Comparison of ENCODE assay signal across 8 cellular contexts in the genomic region with DNA sequence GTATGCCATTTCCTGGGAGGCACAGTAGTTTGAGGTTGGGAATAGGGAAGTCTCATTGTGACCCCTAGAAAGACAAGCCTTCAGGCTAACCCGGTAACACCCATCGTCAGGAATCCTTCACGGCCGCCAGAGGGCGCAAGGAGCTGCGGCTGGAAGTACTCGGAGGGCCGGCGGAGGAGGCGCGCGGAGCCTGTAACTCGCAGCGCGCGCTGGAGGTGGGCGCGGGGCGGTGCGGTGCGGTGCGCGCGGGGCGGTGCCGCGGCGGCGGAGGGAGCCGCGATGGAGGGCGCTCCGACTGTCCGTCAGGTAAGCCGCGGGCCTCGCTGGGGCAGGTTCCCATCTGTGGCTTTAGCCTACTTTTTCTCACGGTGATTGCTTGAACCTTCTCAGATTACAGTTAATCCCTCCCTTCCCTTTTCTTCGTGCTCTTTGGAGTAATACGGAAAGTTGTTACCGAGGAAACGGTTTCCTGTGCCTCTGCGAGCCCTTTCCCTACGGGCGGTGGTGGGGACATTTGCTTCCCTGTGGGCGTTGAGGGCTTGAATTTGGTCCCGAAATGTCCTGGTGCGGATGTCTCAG. TPM values are rescaled to one million over a fixed set of nuclear protein-coding genes. Genes with fewer than 3 reads are reported as not detected.
DNase-seq lines count a peak whose midpoint lies in the region; ATAC-seq, FAIRE-seq and TF ChIP-seq lines count a peak whose summit lies in the region.

A gene (plus strand): TSS at position 158 of the 579 bp plus-strand sequence. CDS start 122 bp downstream, at position 280.

- H3K9ac ChIP-seq in H1 (replicated peaks in 1 of 4; ENCODE audit: extremely low read depth in 1 of 4, low read depth in 3 of 4, low read length in 3 of 4) (peak within 1 kb of the TSS in 2 of 4 experiments; percentile 37 to 59; a peak in 3 of 7 replicates), mesendoderm (ENCODE audit: low read length) (peak within 1 kb of the TSS; percentile 48)

- H3K56ac ChIP-seq in H1 (replicated peaks; ENCODE audit: insufficient read length, low read depth, low read length) (peak within 1 kb of the TSS; percentile 30), mesendoderm (ENCODE audit: low read length) (peak within 1 kb of the TSS; percentile 56)

- H4K91ac ChIP-seq in H1 (replicated peaks; ENCODE audit: insufficient read length, low read length), result no peak within 1 kb of the TSS

- H2AK5ac ChIP-seq in H1 (ENCODE audit: low read depth, low read length), result no peak within 1 kb of the TSS; the same call in 1 of the 2 replicates
- H2AK5ac ChIP-seq in mesendoderm (ENCODE audit: low read length), result no peak within 1 kb of the TSS

- H3K14ac ChIP-seq in H1 (ENCODE audit: insufficient read length), result no peak within 1 kb of the TSS

- H3K18ac ChIP-seq in H1 (ENCODE audit: extremely low read depth, low read length) (no peak within 1 kb of the TSS), mesendoderm (ENCODE audit: low read length) (no peak within 1 kb of the TSS)

- H3K4me3 ChIP-seq in H1 (ENCODE audit: extremely low read depth in 1 of 4, insufficient read depth in 2 of 4, low read depth in 3 of 4, low read length in 4 of 4) (peak within 1 kb of the TSS; percentile 46 to 83 (median 73)), mesendoderm (ENCODE audit: low read length) (peak within 1 kb of the TSS; percentile 61)

- peak within 1 kb of the TSS; percentile 65; the same call in 1 of the 2 replicates for H4K8ac ChIP-seq in H1 (ENCODE audit: extremely low read depth, insufficient read depth, low read length)
- H4K8ac ChIP-seq in mesendoderm (ENCODE audit: low read depth, low read length), result no peak within 1 kb of the TSS

- H3K79me2 ChIP-seq in H1 (ENCODE audit: control insufficient read depth in 1 of 2, insufficient read depth in 2 of 2, low read length in 2 of 2), result no peaks in the 10 kb centered on the region
- no peaks in the 10 kb centered on the region for H3K79me2 ChIP-seq in mesendoderm (ENCODE audit: control insufficient read depth, insufficient read depth, low read length)

- peak; percentile 75 to 87 for TF ChIP-seq RAD21 in H1 (IDR thresholded peaks at IDR 0.05 in 1 of 2, conservative IDR thresholded peaks at IDR 0.05 in 1 of 2; ENCODE audit: low read depth in 2 of 2, low read length in 2 of 2)

- H3K36me3 ChIP-seq in H1 (ENCODE audit: control insufficient read depth in 2 of 4, insufficient read depth in 4 of 4, low read length in 3 of 4) (no peaks in the 10 kb centered on the region), mesendoderm (ENCODE audit: control insufficient read depth, insufficient read depth, low read length) (no peaks in the 10 kb centered on the region)

- CTCF ChIA-PET in H1 (lab: Charles Lee; ENCODE audit: partially characterized antibody), result interaction anchor here (0.6 to 2.8 kb wide), 12 partner anchors 9 to 1395 kb away, joined by 3 to 18 read pairs (median 5); a partner anchor contains a TSS

- H3K79me1 ChIP-seq in H1 (ENCODE audit: low read depth, low read length) (no peaks in the 10 kb centered on the region), mesendoderm (ENCODE audit: low read length) (no peaks in the 10 kb centered on the region)

- no peak within 1 kb of the TSS for H3K4ac ChIP-seq in H1 (replicated peaks; ENCODE audit: insufficient read length, low read depth, low read length)
- no peak within 1 kb of the TSS for H3K4ac ChIP-seq in mesendoderm (ENCODE audit: low read depth, low read length)

- TF ChIP-seq CTCF in H1 (IDR thresholded peaks at IDR 0.05; ENCODE audit: control extremely low read depth in 1 of 3, insufficient read depth in 1 of 3, low read depth in 1 of 3, low read length in 3 of 3), result peak; percentile 85 to 92 (median 88)

- H2BK20ac ChIP-seq in H1 (ENCODE audit: low read length), result no peak within 1 kb of the TSS

- no peak for TF ChIP-seq POLR2A in H1 (IDR thresholded peaks at IDR 0.05; ENCODE audit: control extremely low read depth in 1 of 2, low read depth in 2 of 2, low read length in 2 of 2)

- FAIRE-seq in H1 (lab: Jason Lieb, UNC), result no peak

- no peak within 1 kb of the TSS for H4K5ac ChIP-seq in H1 (ENCODE audit: insufficient read length, low read depth, low read length)
- H4K5ac ChIP-seq in mesendoderm (ENCODE audit: low read length), result no peak within 1 kb of the TSS

- H3K23me2 ChIP-seq in H1 (ENCODE audit: low read depth, low read length), result no peaks in the 10 kb centered on the region

- H2BK5ac ChIP-seq in H1 (ENCODE audit: low read depth, low read length) (no peak within 1 kb of the TSS), mesendoderm (ENCODE audit: low read length) (no peak within 1 kb of the TSS)

- H2BK15ac ChIP-seq in H1 (ENCODE audit: low read length) (no peak within 1 kb of the TSS), mesendoderm (replicated peaks; ENCODE audit: low read depth) (no peak within 1 kb of the TSS)

- peak within 1 kb of the TSS; percentile 59 to 94 for H3K4me2 ChIP-seq in H1 (ENCODE audit: insufficient read depth in 1 of 2, low read depth in 2 of 2, low read length in 2 of 2)
- peak within 1 kb of the TSS; percentile 39 for H3K4me2 ChIP-seq in mesendoderm (ENCODE audit: low read length)

- no peaks in the 10 kb centered on the region for H3K4me1 ChIP-seq in H1 (replicated peaks in 1 of 4; ENCODE audit: control insufficient read depth in 3 of 4, insufficient read depth in 4 of 4, low read length in 3 of 4)
- H3K4me1 ChIP-seq in mesendoderm (ENCODE audit: control insufficient read depth, low read depth, low read length), result no peaks in the 10 kb centered on the region

- peak; percentile 98 for ATAC-seq in GM21381 (IDR thresholded peaks at IDR 0.05; ENCODE audit: unreplicated experiment)

- POLR2A ChIA-PET in H1 (lab: Charles Lee; ENCODE audit: partially characterized antibody), result no interaction called here

- H3K9me3 ChIP-seq in H1 (ENCODE audit: insufficient read depth in 2 of 2, low read depth in 1 of 2, low read length in 1 of 2), result no peaks in the 10 kb centered on the region

- TF ChIP-seq EP300 in H1 (IDR thresholded peaks at IDR 0.05; ENCODE audit: borderline replicate concordance in 1 of 2, low read depth in 2 of 2, low read length in 2 of 2), result no peak

- 0 out of 2 replicates have a peak within 1 kb of the TSS, but pooled peaks have one; percentile 33 for H2BK12ac ChIP-seq in H1 (ENCODE audit: low read depth, low read length)

- DNase-seq in COLO829 (ENCODE audit: low spot score) (peak; percentile 78), HT1080 (ENCODE audit: low read depth) (peak; percentile 86), NK-92 (lab: John Stamatoyannopoulos, UW; ENCODE audit: unreplicated experiment) (peak; percentile 10), H1 (ENCODE audit: low read depth in 1 of 2, low spot score in 2 of 2) (peak; percentile 72 to 90), mesendoderm (peak; percentile 94)
- DNase-seq in activated CD8-positive, alpha-beta memory T cell treated with anti-CD3 and anti-CD28 coated beads for 4 hours (ENCODE audit: low read depth in 2 of 2), result peak; percentile 61 to 78
- peak; percentile 72 for DNase-seq in stimulated activated CD8-positive, alpha-beta memory T cell treated with anti-CD3 and anti-CD28 coated beads, Interleukin-12 subunit alpha, Interleukin-12 subunit beta, amount 100 ng/mL, for 4 hours (ENCODE audit: low read depth)

- H3K27ac ChIP-seq in H1 (ENCODE audit: low read depth, low read length), result no peak within 1 kb of the TSS
- H3K27ac ChIP-seq in mesendoderm (ENCODE audit: low read depth, low read length), result no peak within 1 kb of the TSS

- 2% methylated on average over 43 of the region's 48 CpGs; no CpG with 5 or more reads in 1 of the 2 experiments for WGBS in H1 (ENCODE audit: extremely low coverage in 1 of 2, insufficient coverage in 1 of 2, insufficient read length in 1 of 2, insufficient replicate concordance in 2 of 2, low coverage in 1 of 2, low lambda C conversion rate in 2 of 2, missing lambda C conversion rate in 1 of 2), 2 experiments
- WGBS in mesendoderm (ENCODE audit: extremely low coverage, insufficient coverage, low lambda C conversion rate), result no CpG with 5 or more reads among the region's 48 CpGs

- H3K23ac ChIP-seq in H1 (ENCODE audit: insufficient read length), result no peak within 1 kb of the TSS
- H3K23ac ChIP-seq in mesendoderm (ENCODE audit: low read length), result no peak within 1 kb of the TSS

- peak within 1 kb of the TSS; percentile 98 for H2AFZ ChIP-seq in H1 (ENCODE audit: low read length)

- H2BK120ac ChIP-seq in H1 (replicated peaks; ENCODE audit: low read depth, low read length) (no peak within 1 kb of the TSS), mesendoderm (ENCODE audit: low read depth, low read length) (no peak within 1 kb of the TSS)

- H3K27me3 ChIP-seq in H1 (replicated peaks in 1 of 4; ENCODE audit: control insufficient read depth in 3 of 4, extremely low read depth in 1 of 4, insufficient read depth in 3 of 4, low read length in 3 of 4) (no peaks in the 10 kb centered on the region), mesendoderm (ENCODE audit: insufficient read depth, low read length, poor library complexity) (no peaks in the 10 kb centered on the region)

- no peaks in the 10 kb centered on the region for H4K20me1 ChIP-seq in H1 (replicated peaks in 1 of 2; ENCODE audit: control insufficient read depth in 1 of 2, insufficient read depth in 2 of 2, low read length in 2 of 2)

TF ChIP-seq in H1, 55 proteins besides CTCF, POLR2A, EP300 and RAD21 (continues in another document):
- TF ChIP-seq TBP (IDR thresholded peaks at IDR 0.05; ENCODE audit: low read depth, low read length), result 0 out of 2 replicates have a peak, but pooled peaks have one; percentile 5
- TF ChIP-seq KDM4A (IDR thresholded peaks at IDR 0.05; ENCODE audit: low read depth, low read length, severe bottlenecking), result peak; percentile 37
- no peak for TF ChIP-seq CEBPB (IDR thresholded peaks at IDR 0.05; ENCODE audit: low read depth, low read length)
- TF ChIP-seq YY1 (IDR thresholded peaks at IDR 0.05; ENCODE audit: low read depth, low read length), result peak; percentile 55; the same call in 1 of the 2 replicates
- TF ChIP-seq TAF7 (optimal IDR thresholded peaks at IDR 0.05; ENCODE audit: borderline replicate concordance, low read depth, low read length), result no peak
- no peak for TF ChIP-seq SUZ12 (IDR thresholded peaks at IDR 0.05; ENCODE audit: low read length)

RNA-seq across cellular contexts. Expression of the gene that starts here (rescaled TPM):
- 2.4 TPM in 2 replicates for total RNA-seq in HT1080 (2014; rRNA removed; shearing (Covaris generic))
- polyA plus RNA-seq in HT1080 (2015; cell fraction: cytosol; rRNA removed), result 2.4 and 3.7 TPM in 2 replicates
- polyA plus RNA-seq in HT1080 (2015; cell fraction: nucleus; rRNA removed), result 3.5 and 5.6 TPM in 2 replicates
- total RNA-seq in H1 (2021; fragmentation: NEBNext Ultra II Directional; extraction: Animal tissue kit (Norgen Biotek cat#: 25700)), result 1.3 and 2.1 TPM in 2 replicates
- polyA plus RNA-seq in H1 (2011; rRNA removed), result 0.20 and 0.62 TPM in 2 replicates
- 1.2 TPM for polyA plus RNA-seq in H1 (2011; cell fraction: cytosol; rRNA removed)
- 0.26 TPM for polyA plus RNA-seq in H1 (2011; cell fraction: nucleus; rRNA removed)
- 0.72 to 2.4 TPM (median 1.6 TPM) in 4 replicates for polyA plus RNA-seq in H1 (2012, experiment 1 of 2)
- 0.09 TPM for polyA plus RNA-seq in H1 (2012, experiment 2 of 2)
- polyA plus RNA-seq in H1 (2013, experiment 1 of 2), result 2.4 TPM
- 2.5 TPM for polyA plus RNA-seq in H1 (2013, experiment 2 of 2)
- 0.44 and 1.1 TPM in 2 replicates for polyA minus RNA-seq in H1 (2011; rRNA and poly(A)+ RNA removed)
- not detected for polyA minus RNA-seq in H1 (2011; cell fraction: cytosol; rRNA and poly(A)+ RNA removed)
- polyA minus RNA-seq in H1 (2011; cell fraction: nucleus; rRNA and poly(A)+ RNA removed), result 2.6 TPM
- 0.80 TPM for polyA plus RNA-seq in mesendoderm (2013, experiment 1 of 2)
- 0.53 TPM for polyA plus RNA-seq in mesendoderm (2013, experiment 2 of 2)

Comparison
In these comparisons a context has a peak if more than half of its experiments do, and no peak if none do; other contexts are left out.
1. DNase-seq: peak in every context shown above with its lines; median percentile 94 in mesendoderm; 86 in HT1080; 81 in H1; 78 in COLO829; 72 in stimulated activated CD8-positive, alpha-beta memory T cell treated with anti-CD3 and anti-CD28 coated beads, Interleukin-12 subunit alpha, Interleukin-12 subunit beta, amount 100 ng/mL, for 4 hours; 70 in activated CD8-positive, alpha-beta memory T cell treated with anti-CD3 and anti-CD28 coated beads for 4 hours; 10 in NK-92.